In genomic region chr3:171049831-171050444, GRCh38 we compare ENCODE assay signal across 1 cellular context.
TF ChIP-seq lines count a peak whose summit lies in the region.

No MANE protein-coding gene starts in this region.

TF ChIP-seq in GM23338, 12 proteins besides CTCF, POLR2A, EP300 and RAD21 (continued from another document):
- TF ChIP-seq REST (IDR thresholded peaks at IDR 0.05; ENCODE audit: unreplicated experiment) (no peak), ETS1 (IDR thresholded peaks at IDR 0.05) (no peak), NANOG (IDR thresholded peaks at IDR 0.05; ENCODE audit: borderline replicate concordance) (no peak)
TF ChIP-seq in GM23338: peak in this region for 0.
